Comparison of ENCODE assay signal across 16 cellular contexts in the genomic region with DNA sequence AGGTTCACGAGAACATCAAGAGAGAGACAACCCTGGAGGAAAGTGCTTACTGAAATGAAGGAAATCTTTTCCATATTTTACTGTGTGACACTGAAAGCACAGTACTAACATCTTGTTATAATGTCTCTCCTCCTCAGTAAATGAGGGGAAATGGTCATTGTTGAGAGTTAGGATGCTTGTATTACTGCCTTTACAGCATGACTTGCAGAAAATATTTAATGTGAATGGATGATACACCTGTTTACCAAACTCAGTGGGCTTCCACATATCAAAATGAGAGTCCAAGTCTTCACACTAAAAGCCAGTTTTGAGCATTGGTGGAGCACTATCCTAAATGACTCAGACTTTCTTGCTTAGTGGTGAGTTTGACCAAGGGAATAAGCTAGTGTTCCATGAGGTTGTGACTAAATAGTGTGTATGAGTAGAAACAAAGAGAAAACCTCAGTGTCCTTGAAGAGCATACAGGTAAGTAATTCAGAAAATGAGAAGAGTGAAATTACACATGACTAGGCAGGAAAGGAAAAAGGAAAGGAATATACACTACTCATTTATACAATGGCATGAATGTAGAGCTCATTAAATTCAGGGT.
DNase-seq lines count a peak whose midpoint lies in the region; ATAC-seq, FAIRE-seq and TF ChIP-seq lines count a peak whose summit lies in the region.
"Had no signal": no experiment of that assay in that cellular context is flagged by ENCODE, and none has a peak within 500 bp of the region (broad histone marks: within the 10 kb centered on the region; RNA-seq: fewer than 3 reads in every experiment).

No MANE protein-coding gene starts in this region.

- no peaks in the 10 kb centered on the region for H3K4me1 ChIP-seq in HepG2 (ENCODE audit: insufficient read depth, low read length)
- no peaks in the 10 kb centered on the region for H3K4me1 ChIP-seq in right lobe of liver
- peaks cover 22% of the 10 kb centered on the region for H3K4me1 ChIP-seq in foreskin keratinocyte

- no peak for FAIRE-seq in HepG2 (lab: Jason Lieb, UNC)
- FAIRE-seq: GM12878, GM18507, H54 had no signal

- H3K36me3 ChIP-seq in HepG2 (replicated peaks in 1 of 2; ENCODE audit: control insufficient read depth in 1 of 2, insufficient read depth in 2 of 2, low read length in 2 of 2) (no peaks in the 10 kb centered on the region), right lobe of liver (no peaks in the 10 kb centered on the region)
- H3K36me3 ChIP-seq: BLaER1 had no signal

- H3K9me3 ChIP-seq in HepG2 (ENCODE audit: low read length): no peaks in the 10 kb centered on the region
- H3K9me3 ChIP-seq in right lobe of liver: no peaks in the 10 kb centered on the region

- H3K79me2 ChIP-seq in HepG2 (ENCODE audit: insufficient read depth, low read length): no peaks in the 10 kb centered on the region

- no peak overlapping the region for H3K27ac Mint-ChIP-seq in activated CD4-positive, alpha-beta T cell treated with anti-CD3 and anti-CD28 coated beads for 36 hours

- no peak overlapping the region for H3K27ac ChIP-seq in HepG2 (ENCODE audit: extremely low read length, insufficient read depth, low read length)
- H3K27ac ChIP-seq in right lobe of liver: no peak overlapping the region
- H3K27ac ChIP-seq in foreskin keratinocyte: peak overlapping the region; percentile 4
- H3K27ac ChIP-seq: 22Rv1, BLaER1, GM23248 had no signal

- no TSS peak for BruUV-seq in HepG2 (replicated peaks; lab: Mats Ljungman, UMichigan)

- H3K9ac ChIP-seq in HepG2 (ENCODE audit: insufficient read depth, low read depth, low read length): no peak overlapping the region
- H3K9ac ChIP-seq: BLaER1, GM23248 had no signal

- intact Hi-C loops in activated CD4-positive, alpha-beta T cell treated with anti-CD3 and anti-CD28 coated beads for 36 hours (cut with DNase I, micrococcal nuclease): loop anchor here (1.0 to 2.0 kb wide), 3 partner anchors 111 to 444 kb away; no protein-coding TSS in a partner anchor
- intact Hi-C loops in HepG2 (cut with micrococcal nuclease; ENCODE audit: unreplicated experiment): no loop called here
- intact Hi-C loops in right lobe of liver (cut with DNase I): no loop called here

- TF ChIP-seq CTCF in HepG2 (CRISPR knock-in tag; IDR thresholded peaks at IDR 0.05) (no peak), right lobe of liver (IDR thresholded peaks at IDR 0.05) (no peak), foreskin keratinocyte (conservative IDR thresholded peaks at IDR 0.05) (no peak)

- no peak overlapping the region for H3K4me3 Mint-ChIP-seq in activated CD4-positive, alpha-beta T cell treated with anti-CD3 and anti-CD28 coated beads for 36 hours

- in situ Hi-C loops in HepG2 (cut with HindIII; ENCODE audit: extremely low pct_ligation_motif_present, low pct_unique_long_range_greater_than_20kb): no loop called here

- no peaks in the 10 kb centered on the region for H3K36me3 Mint-ChIP-seq in activated CD4-positive, alpha-beta T cell treated with anti-CD3 and anti-CD28 coated beads for 36 hours (ENCODE audit: low read depth)

- WGBS in HepG2 (ENCODE audit: low lambda C conversion rate): 0% methylated on average over 1 of the region's 1 CpG
- WGBS in right lobe of liver (ENCODE audit: insufficient coverage, low coverage, low lambda C conversion rate, missing lambda C conversion rate): 38% methylated on average over 1 of the region's 1 CpG

- no peak overlapping the region for H3K4me3 ChIP-seq in HepG2 (replicated peaks in 1 of 3; ENCODE audit: insufficient read depth in 1 of 3, low read depth in 2 of 3, low read length in 3 of 3)
- no peak overlapping the region for H3K4me3 ChIP-seq in right lobe of liver
- H3K4me3 ChIP-seq: BLaER1, GM12878, GM23248 had no signal

- no peak overlapping the region for H2AFZ ChIP-seq in HepG2 (ENCODE audit: low read length)
- H2AFZ ChIP-seq: GM23248 had no signal

- H3K4me2 ChIP-seq in HepG2 (ENCODE audit: low read depth, low read length): no peak overlapping the region
- H3K4me2 ChIP-seq: BLaER1 had no signal

- H4K20me1 ChIP-seq in HepG2 (ENCODE audit: insufficient read depth, low read length): no peaks in the 10 kb centered on the region
- H4K20me1 ChIP-seq: BLaER1 had no signal

- POLR2A ChIA-PET in activated CD4-positive, alpha-beta T cell treated with anti-CD3 and anti-CD28 coated beads for 36 hours (lab: Charles Lee): no interaction called here
- POLR2A ChIA-PET in HepG2 (lab: Yijun Ruan, JAX): no interaction called here

- H3K9me3 Mint-ChIP-seq in activated CD4-positive, alpha-beta T cell treated with anti-CD3 and anti-CD28 coated beads for 36 hours (ENCODE audit: low read depth): peaks cover 1% of the 10 kb centered on the region

- CTCF ChIA-PET in activated CD4-positive, alpha-beta T cell treated with anti-CD3 and anti-CD28 coated beads for 36 hours (lab: Charles Lee): no interaction called here
- CTCF ChIA-PET in HepG2 (lab: Yijun Ruan, JAX; ENCODE audit: low intra/inter-chr PET ratio, low total read pairs): no interaction called here

- ATAC-seq in activated CD4-positive, alpha-beta T cell treated with anti-CD3 and anti-CD28 coated beads for 36 hours: peak; percentile 80
- ATAC-seq in HepG2 (no peak), right lobe of liver (no peak), foreskin keratinocyte (peak; percentile 43), HG03354 (IDR thresholded peaks at IDR 0.05; ENCODE audit: poor library complexity, severe bottlenecking, unreplicated experiment) (no peak)
- ATAC-seq: GM12878 had no signal

- no peak for TF ChIP-seq RAD21 in HepG2 (CRISPR knock-in tag; IDR thresholded peaks at IDR 0.05)

- peaks cover 3% of the 10 kb centered on the region for H3K27me3 Mint-ChIP-seq in activated CD4-positive, alpha-beta T cell treated with anti-CD3 and anti-CD28 coated beads for 36 hours

- no peaks in the 10 kb centered on the region for H3K27me3 ChIP-seq in HepG2 (ENCODE audit: control insufficient read depth in 1 of 2, insufficient read depth in 2 of 2, low read length in 2 of 2)
- no peaks in the 10 kb centered on the region for H3K27me3 ChIP-seq in right lobe of liver
- H3K27me3 ChIP-seq in foreskin keratinocyte: no peaks in the 10 kb centered on the region
- H3K27me3 ChIP-seq: BLaER1 had no signal

- TF ChIP-seq EP300 in HepG2 (IDR thresholded peaks at IDR 0.05; ENCODE audit: low read depth in 2 of 2, low read length in 2 of 2) (no peak), HepG2 (CRISPR knock-in tag; IDR thresholded peaks at IDR 0.05; ENCODE audit: borderline replicate concordance) (no peak)

- DNase-seq in activated CD4-positive, alpha-beta T cell treated with anti-CD3 and anti-CD28 coated beads for 36 hours: no peak
- no peak for DNase-seq in activated CD4-positive, alpha-beta T cell treated with anti-CD3 and anti-CD28 coated beads, Interleukin-2, amount 50 U/mL, for 1 hour
- DNase-seq in HepG2 (ENCODE audit: low spot score) (no peak), right lobe of liver (no peak), foreskin keratinocyte (peak in 1 of 2 donors; percentile 7), NCI-H82 treated with DMSO at 0.1 percent for 48 hours (lab: John Stamatoyannopoulos, UW; ENCODE audit: unreplicated experiment) (no peak), cerebellar nuclear complex (lab: John Stamatoyannopoulos, UW) (no peak)
- DNase-seq: AML-193, DMS 273 treated with DMSO at 0.1 percent for 48 hours, GM23248 had no signal

- H3K4me1 Mint-ChIP-seq in activated CD4-positive, alpha-beta T cell treated with anti-CD3 and anti-CD28 coated beads for 36 hours: peaks cover 20% of the 10 kb centered on the region

- TF ChIP-seq POLR2A in HepG2 (IDR thresholded peaks at IDR 0.05; ENCODE audit: insufficient read depth in 1 of 2, low read depth in 2 of 2, low read length in 2 of 2) (no peak), right lobe of liver (IDR thresholded peaks at IDR 0.05) (no peak)

TF ChIP-seq in HepG2, 621 proteins besides CTCF, POLR2A, EP300 and RAD21:
- TF ChIP-seq ZNF432 (CRISPR knock-in tag; IDR thresholded peaks at IDR 0.05; ENCODE audit: borderline replicate concordance) (no peak), ZBTB33 (CRISPR knock-in tag; IDR thresholded peaks at IDR 0.05) (no peak), DPF2 (CRISPR knock-in tag; IDR thresholded peaks at IDR 0.05; ENCODE audit: borderline replicate concordance, low read depth) (no peak), TBX2 (CRISPR knock-in tag; IDR thresholded peaks at IDR 0.05; ENCODE audit: borderline replicate concordance) (no peak), ZNF382 (CRISPR knock-in tag; IDR thresholded peaks at IDR 0.05; ENCODE audit: borderline replicate concordance) (no peak), ARNT (IDR thresholded peaks at IDR 0.05) (no peak), CHCHD3 (CRISPR knock-in tag; IDR thresholded peaks at IDR 0.05) (no peak), SP140L (CRISPR knock-in tag; IDR thresholded peaks at IDR 0.05; ENCODE audit: borderline replicate concordance) (no peak), NFE2L2 (IDR thresholded peaks at IDR 0.05; ENCODE audit: low read length) (peak; percentile 68)

Comparison
In these comparisons a context has a peak if more than half of its experiments do, and no peak if none do; other contexts are left out.
1. ATAC-seq: peak in activated CD4-positive, alpha-beta T cell treated with anti-CD3 and anti-CD28 coated beads for 36 hours (single experiment) and foreskin keratinocyte (single experiment); none in HepG2 (single experiment), right lobe of liver (0 of 4) and HG03354 (single experiment).
2. intact Hi-C loops: an anchor here in activated CD4-positive, alpha-beta T cell treated with anti-CD3 and anti-CD28 coated beads for 36 hours (1.0 to 2.0 kb wide); none called in HepG2 and right lobe of liver.